8 cellular contexts compared by ENCODE assay signal in genomic region chr1:101520302-101520701, GRCh38.
DNase-seq lines count a peak whose midpoint lies in the region; FAIRE-seq and TF ChIP-seq lines count a peak whose summit lies in the region.

No MANE protein-coding gene starts in this region.

- H3K4me3 ChIP-seq in AG10803 (ENCODE audit: low read length): no peak overlapping the region
- H3K4me3 ChIP-seq in KMS-11 (IDR thresholded peaks at IDR 0.05; ENCODE audit: insufficient read depth, low read depth, low read length): no peak overlapping the region

- H3K27ac Mint-ChIP-seq in osteocyte (ENCODE audit: unreplicated experiment): no peak overlapping the region

- no peaks in the 10 kb centered on the region for H3K36me3 ChIP-seq in KMS-11 (ENCODE audit: insufficient read depth)

- H3K27me3 Mint-ChIP-seq in osteocyte (ENCODE audit: unreplicated experiment): peaks cover 24% of the 10 kb centered on the region

- FAIRE-seq in H54 (lab: Jason Lieb, UNC): no peak

- no peaks in the 10 kb centered on the region for H3K9me3 Mint-ChIP-seq in osteocyte (ENCODE audit: unreplicated experiment)

- TF ChIP-seq CTCF in AG10803 (conservative IDR thresholded peaks at IDR 0.05; ENCODE audit: low read length) (peak; percentile 87), GM10248 (IDR thresholded peaks at IDR 0.05; ENCODE audit: control extremely low read depth, extremely low read depth, low read depth, missing control alignments) (peak; percentile 81), KMS-11 (conservative IDR thresholded peaks at IDR 0.05; ENCODE audit: low read depth, low read length) (peak; percentile 78), osteocyte (IDR thresholded peaks at IDR 0.05) (peak; percentile 72)

- H4K20me1 ChIP-seq in KMS-11 (ENCODE audit: insufficient read depth): no peaks in the 10 kb centered on the region

- no peaks in the 10 kb centered on the region for H3K36me3 Mint-ChIP-seq in osteocyte (ENCODE audit: unreplicated experiment)

- H3K79me2 ChIP-seq in KMS-11 (ENCODE audit: insufficient read depth, low read depth): no peaks in the 10 kb centered on the region

- H3K4me1 ChIP-seq in KMS-11 (ENCODE audit: low read depth, poor library complexity, severe bottlenecking): no peaks in the 10 kb centered on the region

- H3K4me3 Mint-ChIP-seq in osteocyte (ENCODE audit: unreplicated experiment): no peak overlapping the region

- H3K9ac ChIP-seq in KMS-11: no peak overlapping the region

- TF ChIP-seq POLR2A in H54 (IDR thresholded peaks at IDR 0.05; ENCODE audit: low read depth, low read length): no peak

- no peaks in the 10 kb centered on the region for H3K4me1 Mint-ChIP-seq in osteocyte (ENCODE audit: unreplicated experiment)

- POLR2A ChIA-PET in GM10248 (lab: Yijun Ruan, JAX): no interaction called here

- H3K4me2 ChIP-seq in KMS-11: no peak overlapping the region

- no peaks in the 10 kb centered on the region for H3K27me3 ChIP-seq in KMS-11 (ENCODE audit: insufficient read depth, low read depth)

- CTCF ChIA-PET in GM10248 (lab: Yijun Ruan, JAX): interaction anchor here (0.7 to 4.5 kb wide), 33 partner anchors 9 to 1941 kb away, joined by 3 to 31 read pairs (median 4); no protein-coding TSS in a partner anchor

- H2AFZ ChIP-seq in KMS-11 (ENCODE audit: low read depth): no peak overlapping the region

- peak; percentile 45 for DNase-seq in AG10803 (ENCODE audit: low read depth)
- DNase-seq in GM10248 (ENCODE audit: extremely low spot score): peak; percentile 32
- peak; percentile 4 for DNase-seq in H54 (ENCODE audit: insufficient read length, low spot score)
- DNase-seq in SHP77 treated with DMSO at 0.1 percent for 48 hours (lab: John Stamatoyannopoulos, UW): peak; percentile 17
- peak; percentile 22 for DNase-seq in fibroblast of gingiva (ENCODE audit: low read depth)
- DNase-seq in osteocyte (ENCODE audit: extremely low spot score, unreplicated experiment): no peak
- no peak for DNase-seq in effector CD4-positive, alpha-beta T cell

- H3K27ac ChIP-seq in KMS-11: no peak overlapping the region

Comparison
In these comparisons a context has a peak if more than half of its experiments do, and no peak if none do; other contexts are left out.
1. DNase-seq: peak in AG10803 (single experiment), GM10248 (single experiment), H54 (single experiment), SHP77 treated with DMSO at 0.1 percent for 48 hours (single experiment) and fibroblast of gingiva (single experiment); none in osteocyte (single experiment) and effector CD4-positive, alpha-beta T cell (single experiment).
2. Peak in every context shown above with its lines, with median percentiles within 50 percentile points of each other: CTCF ChIP-seq.